Comparison of ENCODE assay signal across 8 cellular contexts in genomic region chr2:88874063-88874657, GRCh38.
A peak's percentile ranks its signal among the peaks of the same experiment; 100 is the strongest.
DNase-seq lines count a peak whose midpoint lies in the region; ATAC-seq, FAIRE-seq and TF ChIP-seq lines count a peak whose summit lies in the region.

No MANE protein-coding gene starts in this region.

- H3K4me3 Mint-ChIP-seq in Calu3 (ENCODE audit: low read depth, unreplicated experiment): no peak overlapping the region
- H3K4me3 Mint-ChIP-seq in astrocyte (ENCODE audit: unreplicated experiment): no peak overlapping the region

- H3K27me3 Mint-ChIP-seq in Calu3 (ENCODE audit: unreplicated experiment) (peaks cover 48% of the 10 kb centered on the region), astrocyte (ENCODE audit: low read depth, unreplicated experiment) (peaks cover 4% of the 10 kb centered on the region)

- BruUV-seq in Calu3 (replicated peaks; lab: Mats Ljungman, UMichigan): no TSS peak

- H2AFZ ChIP-seq in astrocyte (ENCODE audit: low read depth, low read length): no peak overlapping the region

- H3K9me3 Mint-ChIP-seq in Calu3 (ENCODE audit: low read depth, unreplicated experiment) (no peaks in the 10 kb centered on the region), astrocyte (ENCODE audit: unreplicated experiment) (no peaks in the 10 kb centered on the region)

- CTCF ChIA-PET in Calu3 (lab: Charles Lee): no interaction called here

- intact Hi-C loops in Calu3 (cut with micrococcal nuclease; ENCODE audit: unreplicated experiment): loop anchor here (2.0 to 5.0 kb wide), 2 partner anchors 42 to 45 kb away; no protein-coding TSS in a partner anchor

- no peaks in the 10 kb centered on the region for H4K20me1 ChIP-seq in astrocyte (ENCODE audit: insufficient read depth, low read length)

- H3K79me2 ChIP-seq in astrocyte (ENCODE audit: insufficient read depth, low read length): no peaks in the 10 kb centered on the region

- H3K36me3 Mint-ChIP-seq in Calu3 (ENCODE audit: insufficient read depth, unreplicated experiment): no peaks in the 10 kb centered on the region
- H3K36me3 Mint-ChIP-seq in astrocyte (ENCODE audit: low read depth, unreplicated experiment): no peaks in the 10 kb centered on the region

- H3K4me2 ChIP-seq in astrocyte (ENCODE audit: low read length): no peak overlapping the region

- no peaks in the 10 kb centered on the region for H3K4me1 Mint-ChIP-seq in Calu3 (ENCODE audit: low read depth, unreplicated experiment)
- peaks cover 3% of the 10 kb centered on the region for H3K4me1 Mint-ChIP-seq in astrocyte (ENCODE audit: low read depth, unreplicated experiment)

- TF ChIP-seq CTCF in Calu3 (IDR thresholded peaks at IDR 0.05; ENCODE audit: unreplicated experiment) (no peak), astrocyte (IDR thresholded peaks at IDR 0.05; ENCODE audit: insufficient read depth, low read depth, low read length) (peak; percentile 87)

- H3K4me1 ChIP-seq in astrocyte (ENCODE audit: insufficient read depth, low read length): no peaks in the 10 kb centered on the region

- no peak for ATAC-seq in HG03025 (IDR thresholded peaks at IDR 0.05; ENCODE audit: low FRiP score, unreplicated experiment)

- no peak overlapping the region for H3K27ac ChIP-seq in astrocyte (ENCODE audit: low read depth, low read length)

- no peak overlapping the region for H3K9ac ChIP-seq in astrocyte (ENCODE audit: low read length)

- H3K27ac Mint-ChIP-seq in Calu3 (ENCODE audit: unreplicated experiment) (no peak overlapping the region), astrocyte (ENCODE audit: unreplicated experiment) (no peak overlapping the region)

- H3K27me3 ChIP-seq in astrocyte (ENCODE audit: insufficient read depth, low read length): peaks cover 9% of the 10 kb centered on the region

- DNase-seq in Calu3: peak; percentile 60
- DNase-seq in HT-29 (ENCODE audit: low spot score): peak; percentile 79
- peak; percentile 63 for DNase-seq in RKO (ENCODE audit: low spot score)
- DNase-seq in astrocyte (ENCODE audit: low read depth): peak; percentile 22
- DNase-seq in hepatic stellate cell (ENCODE audit: low spot score): peak; percentile 11
- DNase-seq in stimulated activated CD4-positive, alpha-beta T cell treated with anti-CD3 and anti-CD28 coated beads, Interleukin-12 subunit alpha, Interleukin-12 subunit beta, amount 100 ng/mL, for 4 hours: peak; percentile 12
- no peak for DNase-seq in NCI-H1048 (lab: John Stamatoyannopoulos, UW)

- H3K9me3 ChIP-seq in astrocyte (ENCODE audit: insufficient read depth, low read depth, low read length): no peaks in the 10 kb centered on the region

- H3K4me3 ChIP-seq in astrocyte (ENCODE audit: insufficient read depth, low read depth, low read length): no peak overlapping the region

- H3K36me3 ChIP-seq in astrocyte (ENCODE audit: insufficient read depth, low read length): no peaks in the 10 kb centered on the region

- FAIRE-seq in astrocyte (lab: Jason Lieb, UNC): peak; percentile 26
